ENCODE assay signal across 10 cellular contexts in genomic region chr7:73681031-73681430, GRCh38. TPM values are rescaled to one million over a fixed set of nuclear protein-coding genes. Genes with fewer than 3 reads are reported as not detected.
DNase-seq lines count a peak whose midpoint lies in the region; ATAC-seq, FAIRE-seq and TF ChIP-seq lines count a peak whose summit lies in the region.
"Had no signal": no experiment of that assay in that cellular context is flagged by ENCODE, and none has a peak within 500 bp of the region (broad histone marks: within the 10 kb centered on the region; RNA-seq: fewer than 3 reads in every experiment).

No MANE protein-coding gene starts in this region.

- ATAC-seq in GM19328 (IDR thresholded peaks at IDR 0.05; ENCODE audit: unreplicated experiment) (no peak), HG03432 (IDR thresholded peaks at IDR 0.05; ENCODE audit: unreplicated experiment) (no peak)

- H3K36me3 Mint-ChIP-seq in Calu3 (ENCODE audit: insufficient read depth, unreplicated experiment), result peaks cover 26% of the 10 kb centered on the region
- peaks cover 23% of the 10 kb centered on the region for H3K36me3 Mint-ChIP-seq in nephron (ENCODE audit: low read depth)

- H3K4me3 Mint-ChIP-seq in Calu3 (ENCODE audit: low read depth, unreplicated experiment) (peak overlapping the region; percentile 94), nephron (peak overlapping the region; percentile 93 to 99 (median 98))

- intact Hi-C loops in Calu3 (cut with micrococcal nuclease; ENCODE audit: unreplicated experiment), result no loop called here

- no peak for TF ChIP-seq CTCF in Calu3 (IDR thresholded peaks at IDR 0.05; ENCODE audit: unreplicated experiment)
- no peak for TF ChIP-seq CTCF in bronchial epithelial cell (IDR thresholded peaks at IDR 0.05; ENCODE audit: insufficient read depth, low read length, severe bottlenecking)
- TF ChIP-seq CTCF in nephron (IDR thresholded peaks at IDR 0.05; ENCODE audit: unreplicated experiment in 3 of 3), result no peak

- H3K9me3 Mint-ChIP-seq in Calu3 (ENCODE audit: low read depth, unreplicated experiment) (no peaks in the 10 kb centered on the region), nephron (no peaks in the 10 kb centered on the region)

- H3K4me3 ChIP-seq in bronchial epithelial cell (ENCODE audit: low read depth, low read length), result no peak overlapping the region
- H3K4me3 ChIP-seq: uterus had no signal

- FAIRE-seq in bronchial epithelial cell (lab: Jason Lieb, UNC) (no peak), GM12892 (lab: Jason Lieb, UNC) (no peak)

- peaks cover 10% of the 10 kb centered on the region for H3K4me1 Mint-ChIP-seq in Calu3 (ENCODE audit: low read depth, unreplicated experiment)
- peaks cover 30% of the 10 kb centered on the region for H3K4me1 Mint-ChIP-seq in nephron

- TF ChIP-seq POLR2A in GM12892 (IDR thresholded peaks at IDR 0.05; ENCODE audit: low read depth, low read length), result no peak

- peaks cover 7% of the 10 kb centered on the region for H3K36me3 ChIP-seq in bronchial epithelial cell (ENCODE audit: control insufficient read depth, insufficient read depth, low read length)
- H3K36me3 ChIP-seq: uterus had no signal

- no peak overlapping the region for H3K27ac Mint-ChIP-seq in Calu3 (ENCODE audit: unreplicated experiment)
- peak overlapping the region in 1 of 3 experiments; percentile 11 for H3K27ac Mint-ChIP-seq in nephron

- H3K27me3 Mint-ChIP-seq in Calu3 (ENCODE audit: unreplicated experiment) (no peaks in the 10 kb centered on the region), nephron (ENCODE audit: low read depth) (no peaks in the 10 kb centered on the region)

- no TSS peak for BruUV-seq in Calu3 (replicated peaks; lab: Mats Ljungman, UMichigan)

- no peaks in the 10 kb centered on the region for H3K27me3 ChIP-seq in bronchial epithelial cell (ENCODE audit: control insufficient read depth, insufficient read depth, low read length)
- H3K27me3 ChIP-seq: uterus had no signal

- CTCF ChIA-PET in Calu3 (lab: Charles Lee), result no interaction called here

- DNase-seq in Calu3 (no peak), M059J (ENCODE audit: low read depth) (peak; percentile 66), bronchial epithelial cell (ENCODE audit: low read depth) (peak; percentile 72), GM12892 (ENCODE audit: insufficient read length) (no peak)
- DNase-seq in stimulated activated CD4-positive, alpha-beta T cell treated with anti-CD3 and anti-CD28 coated beads, Interleukin-15, amount 100 ng/mL, for 24 hours, result no peak
- DNase-seq: NCI-H524, uterus had no signal

RNA-seq across cellular contexts. Expression of gene DNAJC30, which starts 2.2 kb away (rescaled TPM):
- total RNA-seq in Calu3 (2022), result 10.1 and 10.5 TPM in 2 replicates
- 1.1 and 1.8 TPM in 2 replicates for total RNA-seq in M059J (2014; rRNA removed; shearing (Covaris generic))
- 0.79 and 1.2 TPM in 2 replicates for total RNA-seq in bronchial epithelial cell
- polyA plus RNA-seq in GM12892 (2012; ENCODE audit: missing spikeins), result 6.2 TPM

RNA-seq across cellular contexts. Expression of gene BUD23, which starts 2.4 kb away (rescaled TPM):
- 73.5 and 75.8 TPM in 2 replicates for total RNA-seq in Calu3 (2022)
- 91.2 and 144 TPM in 2 replicates for total RNA-seq in M059J (2014; rRNA removed; shearing (Covaris generic))
- total RNA-seq in bronchial epithelial cell, result 97.9 and 104 TPM in 2 replicates
- polyA plus RNA-seq in GM12892 (2012; ENCODE audit: missing spikeins), result 77.9 TPM

RNA-seq across cellular contexts. Expression of gene VPS37D, which starts 13.4 kb away (rescaled TPM):
- total RNA-seq in Calu3 (2022) (0.94 and 1.3 TPM in 2 replicates), bronchial epithelial cell (1.0 and 2.4 TPM in 2 replicates)
- total RNA-seq in M059J (2014; rRNA removed; shearing (Covaris generic)), result 1.7 and 5.1 TPM in 2 replicates
- polyA plus RNA-seq in GM12892 (2012; ENCODE audit: missing spikeins), result not detected

RNA-seq across cellular contexts. Expression of gene STX1A, which starts 38.4 kb away (rescaled TPM):
- total RNA-seq in Calu3 (2022), result 26.1 and 26.2 TPM in 2 replicates
- 16.0 and 23.7 TPM in 2 replicates for total RNA-seq in M059J (2014; rRNA removed; shearing (Covaris generic))
- total RNA-seq in bronchial epithelial cell, result 7.3 and 12.4 TPM in 2 replicates
- polyA plus RNA-seq in GM12892 (2012; ENCODE audit: missing spikeins), result 2.4 TPM

RNA-seq across cellular contexts. Expression of gene MLXIPL, which starts 56.7 kb away (rescaled TPM):
- total RNA-seq in Calu3 (2022), result 1.1 and 3.0 TPM in 2 replicates
- total RNA-seq in M059J (2014; rRNA removed; shearing (Covaris generic)), result 0.07 and 0.71 TPM in 2 replicates
- under 0.01 TPM in 1 of 2 replicates, not detected in the other for total RNA-seq in bronchial epithelial cell
- not detected for polyA plus RNA-seq in GM12892 (2012; ENCODE audit: missing spikeins)

Comparison
In these comparisons a context has a peak if more than half of its experiments do, and no peak if none do; other contexts are left out.
1. DNase-seq: peak in M059J (single experiment) and bronchial epithelial cell (single experiment); none in Calu3 (single experiment), GM12892 (single experiment) and stimulated activated CD4-positive, alpha-beta T cell treated with anti-CD3 and anti-CD28 coated beads, Interleukin-15, amount 100 ng/mL, for 24 hours (single experiment).